ENCODE assay signal across 16 cellular contexts in genomic region chr18:2715990-2716389, GRCh38.
DNase-seq lines count a peak whose midpoint lies in the region; ATAC-seq and TF ChIP-seq lines count a peak whose summit lies in the region.
"Had no signal": no experiment of that assay in that cellular context is flagged by ENCODE, and none has a peak within 500 bp of the region (broad histone marks: within the 10 kb centered on the region; RNA-seq: fewer than 3 reads in every experiment).

No MANE protein-coding gene starts in this region.

- peaks cover 0 to 95% (median 63%) of the 10 kb centered on the region in 9 donors for H3K36me3 ChIP-seq in heart left ventricle

- peaks cover 34% of the 10 kb centered on the region for H3K4me1 Mint-ChIP-seq in activated CD8-positive, alpha-beta T cell treated with anti-CD3 and anti-CD28 coated beads for 36 hours (ENCODE audit: low read depth)
- H3K4me1 Mint-ChIP-seq in stimulated activated naive B cell treated with anti-CD40 and anti-IgM and Interleukin-4, amounts not matched to agents 10 μg/mL and 1 μg/mL and 100 μg/mL, for 72 hours: peaks cover 8 to 21% of the 10 kb centered on the region in 2 donors

- H3K9me3 Mint-ChIP-seq in activated CD8-positive, alpha-beta T cell treated with anti-CD3 and anti-CD28 coated beads for 36 hours: no peaks in the 10 kb centered on the region
- no peaks in the 10 kb centered on the region for H3K9me3 Mint-ChIP-seq in stimulated activated naive B cell treated with anti-CD40 and anti-IgM and Interleukin-4, amounts not matched to agents 10 μg/mL and 1 μg/mL and 100 μg/mL, for 72 hours

- H3K9me3 ChIP-seq in heart left ventricle: no peaks in the 10 kb centered on the region
- H3K9me3 ChIP-seq: esophagus squamous epithelium, pancreas, thoracic aorta had no signal

- POLR2A ChIA-PET in activated CD8-positive, alpha-beta T cell treated with anti-CD3 and anti-CD28 coated beads for 36 hours (lab: Charles Lee): interaction anchor here (1.4 kb wide), 1 partner anchor 11 kb away, joined by 7 read pairs; no protein-coding TSS in a partner anchor

- 80 to 89% (median 84%) methylated on average over 3 of the region's 3 CpGs for WGBS in heart left ventricle, 4 donors

- DNase-seq in heart left ventricle: no peak
- no peak for DNase-seq in cardiac septum (ENCODE audit: low spot score)
- DNase-seq in activated CD8-positive, alpha-beta T cell treated with anti-CD3 and anti-CD28 coated beads for 36 hours: no peak
- DNase-seq in fibroblast of villous mesenchyme (ENCODE audit: low read depth): peak; percentile 38
- DNase-seq in stimulated activated naive B cell treated with anti-CD40 and anti-IgM and Interleukin-4, amounts not matched to agents 10 μg/mL and 1 μg/mL and 100 μg/mL, for 72 hours: no peak
- DNase-seq in NCI-H2227 treated with DMSO at 0.1 percent for 48 hours (lab: John Stamatoyannopoulos, UW): no peak
- DNase-seq: esophagus squamous epithelium, mammary epithelial cell, NCI-H2081 treated with DMSO at 0.1 percent for 48 hours, T1000 had no signal

- H3K4me1 ChIP-seq in heart left ventricle: peaks cover 0 to 28% (median 9%) of the 10 kb centered on the region in 12 donors

- intact Hi-C loops in heart left ventricle (cut with DNase I) (loop anchor here in 1 of 10 donors (10.0 kb wide), 1 partner anchor 151 kb away; no protein-coding TSS in a partner anchor), cardiac septum (cut with DNase I) (no loop called here)
- intact Hi-C loops in activated CD8-positive, alpha-beta T cell treated with anti-CD3 and anti-CD28 coated beads for 36 hours (cut with micrococcal nuclease): no loop called here

- no peak overlapping the region for H3K4me3 ChIP-seq in heart left ventricle
- H3K4me3 ChIP-seq in fibroblast of villous mesenchyme (ENCODE audit: low read depth, low read length): no peak overlapping the region
- H3K4me3 ChIP-seq: coronary artery, esophagus squamous epithelium, pancreas, thoracic aorta had no signal

- peaks cover 77% of the 10 kb centered on the region for H3K36me3 Mint-ChIP-seq in activated CD8-positive, alpha-beta T cell treated with anti-CD3 and anti-CD28 coated beads for 36 hours (ENCODE audit: low read depth)
- H3K36me3 Mint-ChIP-seq in stimulated activated naive B cell treated with anti-CD40 and anti-IgM and Interleukin-4, amounts not matched to agents 10 μg/mL and 1 μg/mL and 100 μg/mL, for 72 hours: peaks cover 42 to 65% of the 10 kb centered on the region in 2 donors

- no peaks in the 10 kb centered on the region for H3K27me3 ChIP-seq in heart left ventricle
- H3K27me3 ChIP-seq: esophagus squamous epithelium, pancreas had no signal

- peak overlapping the region; percentile 46 for H3K27ac Mint-ChIP-seq in activated CD8-positive, alpha-beta T cell treated with anti-CD3 and anti-CD28 coated beads for 36 hours
- peak overlapping the region; percentile 51 for H3K27ac Mint-ChIP-seq in stimulated activated naive B cell treated with anti-CD40 and anti-IgM and Interleukin-4, amounts not matched to agents 10 μg/mL and 1 μg/mL and 100 μg/mL, for 72 hours

- ATAC-seq in heart left ventricle: peak in 3 of 4 donors; percentile 23 to 50 (median 31)
- ATAC-seq in activated CD8-positive, alpha-beta T cell treated with anti-CD3 and anti-CD28 coated beads for 36 hours: no peak
- no peak for ATAC-seq in stimulated activated naive B cell treated with anti-CD40 and anti-IgM and Interleukin-4, amounts not matched to agents 10 μg/mL and 1 μg/mL and 100 μg/mL, for 72 hours (replicated peaks)
- no peak for ATAC-seq in HG03159 (IDR thresholded peaks at IDR 0.05; ENCODE audit: unreplicated experiment)
- ATAC-seq in SK-N-SH treated with all-trans-retinoic acid at 6 μM for 48 hours: no peak

- H3K27me3 Mint-ChIP-seq in activated CD8-positive, alpha-beta T cell treated with anti-CD3 and anti-CD28 coated beads for 36 hours: no peaks in the 10 kb centered on the region
- no peaks in the 10 kb centered on the region for H3K27me3 Mint-ChIP-seq in stimulated activated naive B cell treated with anti-CD40 and anti-IgM and Interleukin-4, amounts not matched to agents 10 μg/mL and 1 μg/mL and 100 μg/mL, for 72 hours

- H3K4me3 Mint-ChIP-seq in activated CD8-positive, alpha-beta T cell treated with anti-CD3 and anti-CD28 coated beads for 36 hours: no peak overlapping the region
- no peak overlapping the region for H3K4me3 Mint-ChIP-seq in stimulated activated naive B cell treated with anti-CD40 and anti-IgM and Interleukin-4, amounts not matched to agents 10 μg/mL and 1 μg/mL and 100 μg/mL, for 72 hours

- CTCF ChIA-PET in activated CD8-positive, alpha-beta T cell treated with anti-CD3 and anti-CD28 coated beads for 36 hours (lab: Charles Lee): no interaction called here

- TF ChIP-seq CTCF in heart left ventricle (IDR thresholded peaks at IDR 0.05) (no peak), fibroblast of villous mesenchyme (IDR thresholded peaks at IDR 0.05; ENCODE audit: insufficient read depth, low read depth, low read length) (no peak)
- TF ChIP-seq CTCF in activated CD8-positive, alpha-beta T cell treated with anti-CD3 and anti-CD28 coated beads for 36 hours (IDR thresholded peaks at IDR 0.05): no peak

- TF ChIP-seq POLR2A in heart left ventricle (IDR thresholded peaks at IDR 0.05): no peak

- peak overlapping the region in 3 of 12 donors; percentile 55 to 61 (median 60) for H3K27ac ChIP-seq in heart left ventricle
- H3K27ac ChIP-seq: coronary artery, esophagus squamous epithelium, pancreas, RWPE1, thoracic aorta had no signal

TF ChIP-seq in SK-N-SH treated with all-trans-retinoic acid at 6 μM for 48 hours, 23 proteins besides CTCF, POLR2A, EP300 and RAD21:
- no peak for TF ChIP-seq ZC3H10 (CRISPR knock-in tag; IDR thresholded peaks at IDR 0.05)
- no peak for TF ChIP-seq ARNTL (CRISPR knock-in tag; IDR thresholded peaks at IDR 0.05; ENCODE audit: borderline replicate concordance, low read depth)
- no peak for TF ChIP-seq BACH2 (CRISPR knock-in tag; IDR thresholded peaks at IDR 0.05; ENCODE audit: borderline replicate concordance)
- TF ChIP-seq GLIS3 (CRISPR knock-in tag; IDR thresholded peaks at IDR 0.05): no peak
- TF ChIP-seq TSHZ2 (CRISPR knock-in tag; IDR thresholded peaks at IDR 0.05): no peak
- TF ChIP-seq CREB5 (CRISPR knock-in tag; IDR thresholded peaks at IDR 0.05; ENCODE audit: low read depth): no peak
- no peak for TF ChIP-seq RARB (CRISPR knock-in tag; IDR thresholded peaks at IDR 0.05)
- TF ChIP-seq POU6F1 (CRISPR knock-in tag; IDR thresholded peaks at IDR 0.05; ENCODE audit: borderline replicate concordance, low read depth): no peak
- TF ChIP-seq ZNF70 (CRISPR knock-in tag; IDR thresholded peaks at IDR 0.05): no peak
- TF ChIP-seq ESRRG (CRISPR knock-in tag; IDR thresholded peaks at IDR 0.05): no peak
TF ChIP-seq in SK-N-SH treated with all-trans-retinoic acid at 6 μM for 48 hours: peak in this region for 0.

Comparison
In these comparisons a context has a peak if more than half of its experiments do, and no peak if none do; other contexts are left out.
1. ATAC-seq: peak in heart left ventricle (3 of 4); none in activated CD8-positive, alpha-beta T cell treated with anti-CD3 and anti-CD28 coated beads for 36 hours (single experiment), stimulated activated naive B cell treated with anti-CD40 and anti-IgM and Interleukin-4, amounts not matched to agents 10 μg/mL and 1 μg/mL and 100 μg/mL, for 72 hours (0 of 2), HG03159 (single experiment) and SK-N-SH treated with all-trans-retinoic acid at 6 μM for 48 hours (single experiment).